In the genomic region with DNA sequence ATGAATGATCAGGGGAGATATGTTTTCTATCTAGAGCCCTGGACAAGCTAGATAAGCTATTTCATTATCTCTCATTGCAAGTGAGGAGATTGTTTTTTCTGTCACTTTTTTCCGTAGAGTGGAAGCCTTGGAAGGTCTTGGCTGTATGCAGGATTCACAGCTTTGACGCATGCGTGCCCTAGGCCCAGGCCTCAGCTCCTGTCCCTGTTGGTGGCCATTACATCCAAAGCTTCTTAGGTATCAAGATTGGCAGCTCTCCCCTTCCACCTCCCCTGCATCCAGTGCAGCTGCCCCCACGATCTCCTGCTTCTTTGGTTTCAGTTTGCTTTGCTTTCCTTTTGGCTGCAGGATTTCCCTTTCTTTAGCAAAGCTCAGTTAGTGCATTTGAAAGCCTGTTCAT, we compare ENCODE assay signal across 18 cellular contexts.
DNase-seq lines count a peak whose midpoint lies in the region; ATAC-seq, FAIRE-seq and TF ChIP-seq lines count a peak whose summit lies in the region.
"Had no signal": no experiment of that assay in that cellular context is flagged by ENCODE, and none has a peak within 500 bp of the region (broad histone marks: within the 10 kb centered on the region; RNA-seq: fewer than 3 reads in every experiment).

No MANE protein-coding gene starts in this region.

- in situ Hi-C loops in HepG2 (cut with HindIII; ENCODE audit: extremely low pct_ligation_motif_present, low pct_unique_long_range_greater_than_20kb): no loop called here

- no peaks in the 10 kb centered on the region for H3K36me3 ChIP-seq in HepG2 (replicated peaks in 1 of 2; ENCODE audit: control insufficient read depth in 1 of 2, insufficient read depth in 2 of 2, low read length in 2 of 2)
- H3K36me3 ChIP-seq: BLaER1, tibial artery had no signal

- no peaks in the 10 kb centered on the region for H3K79me2 ChIP-seq in HepG2 (ENCODE audit: insufficient read depth, low read length)

- no peaks in the 10 kb centered on the region for H3K9me3 Mint-ChIP-seq in WTC11
- H3K9me3 Mint-ChIP-seq: naive thymus-derived CD8-positive, alpha-beta T cell had no signal

- TF ChIP-seq RAD21 in HepG2 (CRISPR knock-in tag; IDR thresholded peaks at IDR 0.05): no peak

- no peak overlapping the region for H3K4me3 ChIP-seq in HepG2 (replicated peaks in 1 of 3; ENCODE audit: insufficient read depth in 1 of 3, low read depth in 2 of 3, low read length in 3 of 3)
- peak overlapping the region; percentile 6 for H3K4me3 ChIP-seq in skeletal muscle cell (ENCODE audit: low read depth, low read length)
- H3K4me3 ChIP-seq: BLaER1, tibial artery had no signal

- peaks cover 0 to 10% of the 10 kb centered on the region in 2 experiments; a peak in 2 of 5 replicates for H3K27me3 ChIP-seq in HepG2 (ENCODE audit: control insufficient read depth in 1 of 2, insufficient read depth in 2 of 2, low read length in 2 of 2)
- H3K27me3 ChIP-seq: BLaER1, tibial artery had no signal

- ATAC-seq in WTC11: no peak; the same call in 1 of the 2 replicates
- ATAC-seq in HepG2: no peak
- no peak for ATAC-seq in GM18517 (IDR thresholded peaks at IDR 0.05; ENCODE audit: unreplicated experiment)
- ATAC-seq: activated CD8-positive, alpha-beta memory T cell treated with anti-CD3 and anti-CD28 coated beads, Interleukin-2, amount 10 ng/mL, durations not matched to agents 7 days and 5 days; left cardiac atrium; naive thymus-derived CD8-positive, alpha-beta T cell had no signal

- peaks cover 13% of the 10 kb centered on the region for H3K4me1 ChIP-seq in HepG2 (ENCODE audit: insufficient read depth, low read length)
- H3K4me1 ChIP-seq: BLaER1, tibial artery had no signal

- no peaks in the 10 kb centered on the region for H3K36me3 Mint-ChIP-seq in WTC11
- H3K36me3 Mint-ChIP-seq: activated CD8-positive, alpha-beta memory T cell treated with anti-CD3 and anti-CD28 coated beads, Interleukin-2, amount 10 ng/mL, durations not matched to agents 7 days and 5 days; naive thymus-derived CD8-positive, alpha-beta T cell had no signal

- peak overlapping the region; percentile 49 for H3K4me2 ChIP-seq in HepG2 (ENCODE audit: low read depth, low read length)
- H3K4me2 ChIP-seq: BLaER1 had no signal

- peak; percentile 17 for DNase-seq in NCI-H2107 (lab: John Stamatoyannopoulos, UW)
- DNase-seq in WTC11 (ENCODE audit: low spot score): no peak
- no peak for DNase-seq in HepG2 (ENCODE audit: low spot score)
- DNase-seq in skeletal muscle cell (ENCODE audit: low read depth): no peak
- DNase-seq in NCI-H1048 (lab: John Stamatoyannopoulos, UW): no peak
- no peak for DNase-seq in AG08395 (ENCODE audit: low spot score)
- no peak for DNase-seq in GOT3 (lab: John Stamatoyannopoulos, UW)
- DNase-seq: activated CD4-positive, CD25-positive, alpha-beta regulatory T cell; activated CD8-positive, alpha-beta memory T cell treated with anti-CD3 and anti-CD28 coated beads, Interleukin-2, amount 10 ng/mL, durations not matched to agents 7 days and 5 days; activated gamma-delta T cell; hippocampal formation; left cardiac atrium; naive thymus-derived CD8-positive, alpha-beta T cell; NCI-H1694; NCI-H510A; tibial artery had no signal

- peak overlapping the region; percentile 40; the same call in 1 of the 2 replicates for H3K27ac Mint-ChIP-seq in WTC11
- H3K27ac Mint-ChIP-seq: activated CD8-positive, alpha-beta memory T cell treated with anti-CD3 and anti-CD28 coated beads, Interleukin-2, amount 10 ng/mL, durations not matched to agents 7 days and 5 days; naive thymus-derived CD8-positive, alpha-beta T cell had no signal

- no TSS peak for BruUV-seq in HepG2 (replicated peaks; lab: Mats Ljungman, UMichigan)

- intact Hi-C loops in HepG2 (cut with micrococcal nuclease; ENCODE audit: unreplicated experiment): no loop called here

- TF ChIP-seq CTCF in WTC11 (IDR thresholded peaks at IDR 0.05): no peak
- TF ChIP-seq CTCF in HepG2 (CRISPR knock-in tag; IDR thresholded peaks at IDR 0.05): no peak

- WGBS in HepG2 (ENCODE audit: low lambda C conversion rate): 25% methylated on average over 4 of the region's 4 CpGs

- no peaks in the 10 kb centered on the region for H3K27me3 Mint-ChIP-seq in WTC11 (ENCODE audit: low read depth)
- H3K27me3 Mint-ChIP-seq: activated CD8-positive, alpha-beta memory T cell treated with anti-CD3 and anti-CD28 coated beads, Interleukin-2, amount 10 ng/mL, durations not matched to agents 7 days and 5 days; naive thymus-derived CD8-positive, alpha-beta T cell had no signal

- no peak overlapping the region for H2AFZ ChIP-seq in HepG2 (ENCODE audit: low read length)

- H3K4me3 Mint-ChIP-seq in WTC11: no peak overlapping the region
- H3K4me3 Mint-ChIP-seq: activated CD8-positive, alpha-beta memory T cell treated with anti-CD3 and anti-CD28 coated beads, Interleukin-2, amount 10 ng/mL, durations not matched to agents 7 days and 5 days; naive thymus-derived CD8-positive, alpha-beta T cell had no signal

- no peak for FAIRE-seq in HepG2 (lab: Jason Lieb, UNC)

- H4K20me1 ChIP-seq in HepG2 (ENCODE audit: insufficient read depth, low read length): no peaks in the 10 kb centered on the region
- H4K20me1 ChIP-seq: BLaER1 had no signal

- no peak overlapping the region for H3K9ac ChIP-seq in HepG2 (ENCODE audit: insufficient read depth, low read depth, low read length)
- H3K9ac ChIP-seq: BLaER1 had no signal

- no peak for TF ChIP-seq POLR2A in HepG2 (IDR thresholded peaks at IDR 0.05; ENCODE audit: insufficient read depth in 1 of 2, low read depth in 2 of 2, low read length in 2 of 2)

- no peaks in the 10 kb centered on the region for H3K9me3 ChIP-seq in HepG2 (ENCODE audit: low read length)
- H3K9me3 ChIP-seq: BLaER1, tibial artery had no signal

- H3K27ac ChIP-seq in HepG2 (ENCODE audit: extremely low read length, insufficient read depth, low read length): no peak overlapping the region
- H3K27ac ChIP-seq: BLaER1, tibial artery had no signal

- POLR2A ChIA-PET in WTC11 (lab: Charles Lee): no interaction called here
- POLR2A ChIA-PET in HepG2 (lab: Yijun Ruan, JAX): no interaction called here

- CTCF ChIA-PET in WTC11 (lab: Charles Lee) (interaction anchor here (1.0 to 2.2 kb wide), 3 partner anchors 11 to 206 kb away, joined by 3 to 5 read pairs (median 4); no protein-coding TSS in a partner anchor), HepG2 (lab: Yijun Ruan, JAX; ENCODE audit: low intra/inter-chr PET ratio, low total read pairs) (no interaction called here)

- peaks cover 12% of the 10 kb centered on the region for H3K4me1 Mint-ChIP-seq in WTC11
- H3K4me1 Mint-ChIP-seq: activated CD8-positive, alpha-beta memory T cell treated with anti-CD3 and anti-CD28 coated beads, Interleukin-2, amount 10 ng/mL, durations not matched to agents 7 days and 5 days had no signal

- TF ChIP-seq EP300 in HepG2 (IDR thresholded peaks at IDR 0.05; ENCODE audit: low read depth in 2 of 2, low read length in 2 of 2): no peak
- TF ChIP-seq EP300 in HepG2 (CRISPR knock-in tag; IDR thresholded peaks at IDR 0.05; ENCODE audit: borderline replicate concordance): no peak

TF ChIP-seq in WTC11, 78 proteins besides CTCF, POLR2A, EP300 and RAD21 (continues in another document):
- TF ChIP-seq ZNF416 (CRISPR knock-in tag; IDR thresholded peaks at IDR 0.05): no peak
- no peak for TF ChIP-seq E2F5 (CRISPR knock-in tag; IDR thresholded peaks at IDR 0.05)
- no peak for TF ChIP-seq GTF2I (CRISPR knock-in tag; conservative IDR thresholded peaks at IDR 0.05)
- TF ChIP-seq E2F1 (CRISPR knock-in tag; IDR thresholded peaks at IDR 0.05): no peak
- TF ChIP-seq FOXK1 (CRISPR knock-in tag; IDR thresholded peaks at IDR 0.05): no peak
- TF ChIP-seq NR2C2 (CRISPR knock-in tag; IDR thresholded peaks at IDR 0.05): no peak
- no peak for TF ChIP-seq ZNF219 (CRISPR knock-in tag; IDR thresholded peaks at IDR 0.05; ENCODE audit: borderline replicate concordance)

TF ChIP-seq in HepG2, 621 proteins besides CTCF, POLR2A, EP300 and RAD21 (continues in another document):
- no peak for TF ChIP-seq HDAC1 (CRISPR knock-in tag; IDR thresholded peaks at IDR 0.05)
- TF ChIP-seq ZNF883 (CRISPR knock-in tag; IDR thresholded peaks at IDR 0.05; ENCODE audit: not compliant biosample characterization): no peak
- no peak for TF ChIP-seq SOX13 (IDR thresholded peaks at IDR 0.05)
- no peak for TF ChIP-seq SOX13 (CRISPR knock-in tag; conservative IDR thresholded peaks at IDR 0.05 in 1 of 2, IDR thresholded peaks at IDR 0.05 in 1 of 2)
- TF ChIP-seq, protein P1, sequence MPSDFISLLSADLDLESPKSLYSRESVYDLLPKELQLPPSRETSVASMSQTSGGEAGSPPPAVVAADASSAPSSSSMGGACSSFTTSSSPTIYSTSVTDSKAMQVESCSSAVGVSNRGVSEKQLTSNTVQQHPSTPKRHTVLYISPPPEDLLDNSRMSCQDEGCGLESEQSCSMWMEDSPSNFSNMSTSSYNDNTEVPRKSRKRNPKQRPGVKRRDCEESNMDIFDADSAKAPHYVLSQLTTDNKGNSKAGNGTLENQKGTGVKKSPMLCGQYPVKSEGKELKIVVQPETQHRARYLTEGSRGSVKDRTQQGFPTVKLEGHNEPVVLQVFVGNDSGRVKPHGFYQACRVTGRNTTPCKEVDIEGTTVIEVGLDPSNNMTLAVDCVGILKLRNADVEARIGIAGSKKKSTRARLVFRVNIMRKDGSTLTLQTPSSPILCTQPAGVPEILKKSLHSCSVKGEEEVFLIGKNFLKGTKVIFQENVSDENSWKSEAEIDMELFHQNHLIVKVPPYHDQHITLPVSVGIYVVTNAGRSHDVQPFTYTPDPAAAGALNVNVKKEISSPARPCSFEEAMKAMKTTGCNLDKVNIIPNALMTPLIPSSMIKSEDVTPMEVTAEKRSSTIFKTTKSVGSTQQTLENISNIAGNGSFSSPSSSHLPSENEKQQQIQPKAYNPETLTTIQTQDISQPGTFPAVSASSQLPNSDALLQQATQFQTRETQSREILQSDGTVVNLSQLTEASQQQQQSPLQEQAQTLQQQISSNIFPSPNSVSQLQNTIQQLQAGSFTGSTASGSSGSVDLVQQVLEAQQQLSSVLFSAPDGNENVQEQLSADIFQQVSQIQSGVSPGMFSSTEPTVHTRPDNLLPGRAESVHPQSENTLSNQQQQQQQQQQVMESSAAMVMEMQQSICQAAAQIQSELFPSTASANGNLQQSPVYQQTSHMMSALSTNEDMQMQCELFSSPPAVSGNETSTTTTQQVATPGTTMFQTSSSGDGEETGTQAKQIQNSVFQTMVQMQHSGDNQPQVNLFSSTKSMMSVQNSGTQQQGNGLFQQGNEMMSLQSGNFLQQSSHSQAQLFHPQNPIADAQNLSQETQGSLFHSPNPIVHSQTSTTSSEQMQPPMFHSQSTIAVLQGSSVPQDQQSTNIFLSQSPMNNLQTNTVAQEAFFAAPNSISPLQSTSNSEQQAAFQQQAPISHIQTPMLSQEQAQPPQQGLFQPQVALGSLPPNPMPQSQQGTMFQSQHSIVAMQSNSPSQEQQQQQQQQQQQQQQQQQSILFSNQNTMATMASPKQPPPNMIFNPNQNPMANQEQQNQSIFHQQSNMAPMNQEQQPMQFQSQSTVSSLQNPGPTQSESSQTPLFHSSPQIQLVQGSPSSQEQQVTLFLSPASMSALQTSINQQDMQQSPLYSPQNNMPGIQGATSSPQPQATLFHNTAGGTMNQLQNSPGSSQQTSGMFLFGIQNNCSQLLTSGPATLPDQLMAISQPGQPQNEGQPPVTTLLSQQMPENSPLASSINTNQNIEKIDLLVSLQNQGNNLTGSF (CRISPR knock-in tag; IDR thresholded peaks at IDR 0.05): no peak
